In the genomic region with DNA sequence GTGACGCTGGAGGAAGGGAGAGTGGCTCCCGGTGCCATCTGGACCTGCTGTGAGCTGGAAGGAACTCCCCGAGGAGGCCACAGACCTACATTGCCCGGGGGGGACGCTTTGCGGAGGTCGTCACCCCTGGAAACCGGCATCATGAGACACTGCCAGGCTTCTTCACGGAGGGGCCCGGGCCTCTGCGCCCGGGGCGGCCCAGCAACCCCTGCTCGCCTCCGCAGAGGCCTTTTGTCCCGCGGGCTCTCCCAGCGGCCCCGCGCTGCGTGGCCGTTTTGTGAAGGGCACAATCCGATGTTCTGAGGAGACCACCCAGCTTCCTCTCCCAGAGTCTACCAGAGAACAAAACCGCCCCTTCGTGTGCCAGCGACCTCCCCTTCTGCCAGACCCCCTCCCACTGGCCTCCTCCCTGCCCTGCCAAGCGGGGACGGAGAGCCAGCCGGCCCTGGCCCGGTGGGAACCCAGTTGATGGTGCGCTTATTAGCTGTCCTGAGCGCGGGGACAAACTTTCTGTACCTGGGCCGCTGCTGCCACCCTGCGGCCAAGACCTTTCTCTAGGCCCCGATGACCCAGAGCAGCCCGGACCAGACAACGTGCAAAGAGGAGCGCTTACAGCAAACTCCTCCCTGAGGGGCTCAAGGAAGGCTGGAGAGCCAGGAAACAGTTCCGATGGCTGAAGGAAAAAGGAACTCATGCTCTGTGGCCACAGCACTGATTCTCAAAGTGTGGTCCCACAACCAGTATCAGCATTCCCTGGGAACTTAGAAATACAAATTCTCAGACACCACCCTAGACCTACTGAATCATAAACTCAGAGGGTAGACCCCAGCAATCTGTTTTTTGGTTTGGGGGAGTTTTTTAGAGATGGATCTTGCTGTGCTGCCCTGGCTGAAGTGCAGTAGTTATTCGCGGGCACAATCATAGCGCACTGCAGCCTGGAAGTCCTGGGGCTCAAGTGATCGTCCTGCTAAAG, we compare ENCODE assay signal across 8 cellular contexts.
DNase-seq lines count a peak whose midpoint lies in the region; ATAC-seq, FAIRE-seq and TF ChIP-seq lines count a peak whose summit lies in the region.

No MANE protein-coding gene starts in this region.

- no peaks in the 10 kb centered on the region for H4K20me1 ChIP-seq in SK-N-SH (ENCODE audit: insufficient read depth)

- CTCF ChIA-PET in SK-N-SH (lab: Yijun Ruan, JAX): interaction anchor here (0.6 to 9.4 kb wide), 27 partner anchors 9 to 551 kb away, joined by 3 to 123 read pairs (median 3); no protein-coding TSS in a partner anchor

- peak; percentile 78 for DNase-seq in EL
- DNase-seq in HL-60 (ENCODE audit: low read depth in 1 of 2, low spot score in 1 of 2): peak in 1 of 2 experiments; percentile 78
- peak; percentile 82 for DNase-seq in SK-N-SH
- peak; percentile 14 to 24 for DNase-seq in cerebellar nuclear complex (lab: John Stamatoyannopoulos, UW)
- peak; percentile 88 for DNase-seq in kidney
- peak; percentile 92 for DNase-seq in spleen
- no peak for DNase-seq in NCI-H2081 treated with DMSO at 0.1 percent for 48 hours (lab: John Stamatoyannopoulos, UW)

- H3K9me3 ChIP-seq in SK-N-SH: no peaks in the 10 kb centered on the region
- no peaks in the 10 kb centered on the region for H3K9me3 ChIP-seq in kidney (ENCODE audit: control insufficient read depth in 1 of 2, low read length in 2 of 2)
- no peaks in the 10 kb centered on the region for H3K9me3 ChIP-seq in spleen

- H3K79me2 ChIP-seq in SK-N-SH (ENCODE audit: insufficient read depth): no peaks in the 10 kb centered on the region

- no peak overlapping the region for H2AFZ ChIP-seq in SK-N-SH (ENCODE audit: low read depth)

- H3K4me2 ChIP-seq in SK-N-SH: peak overlapping the region; percentile 62; the same call in 1 of the 2 replicates

- H3K27ac ChIP-seq in HL-60 (replicated peaks) (no peak overlapping the region), SK-N-SH (ENCODE audit: low read depth in 2 of 2, low read length in 1 of 2) (no peak overlapping the region), kidney (ENCODE audit: low read depth in 2 of 2, low read length in 2 of 2) (no peak overlapping the region), spleen (peak overlapping the region in 1 of 8 donors; percentile 26)

- peaks cover 4% of the 10 kb centered on the region for H3F3A ChIP-seq in SK-N-SH (replicated peaks; ENCODE audit: insufficient read depth)

- H3K36me3 ChIP-seq in SK-N-SH (replicated peaks in 1 of 2; ENCODE audit: control insufficient read depth in 1 of 2, insufficient read depth in 2 of 2, low read length in 1 of 2): no peaks in the 10 kb centered on the region
- no peaks in the 10 kb centered on the region for H3K36me3 ChIP-seq in kidney (ENCODE audit: control insufficient read depth in 1 of 2, insufficient read depth in 2 of 2, low read length in 2 of 2)
- H3K36me3 ChIP-seq in spleen: no peaks in the 10 kb centered on the region

- 26% methylated on average over 17 of the region's 44 CpGs for WGBS in SK-N-SH (ENCODE audit: low lambda C conversion rate)
- 16 to 30% (median 19%) methylated on average over 23 to 44 of the region's 44 CpGs for WGBS in spleen, 5 donors

- peaks cover 0 to 3% of the 10 kb centered on the region in 2 experiments; a peak in 1 of 4 replicates for H3K4me1 ChIP-seq in SK-N-SH (ENCODE audit: control insufficient read depth in 1 of 2, insufficient read depth in 2 of 2, low read depth in 1 of 2, low read length in 1 of 2)
- peaks cover 0 to 10% of the 10 kb centered on the region in 2 donors for H3K4me1 ChIP-seq in kidney (ENCODE audit: control insufficient read depth in 1 of 2, insufficient read depth in 1 of 2, low read depth in 1 of 2, low read length in 2 of 2)
- peaks cover 5 to 51% (median 29%) of the 10 kb centered on the region in 6 donors for H3K4me1 ChIP-seq in spleen

- FAIRE-seq in kidney (lab: Jason Lieb, UNC): no peak

- TF ChIP-seq CTCF in HL-60 (IDR thresholded peaks at IDR 0.05; ENCODE audit: insufficient read depth, low read length) (peak; percentile 62), SK-N-SH (IDR thresholded peaks at IDR 0.05) (peak; percentile 65), kidney (IDR thresholded peaks at IDR 0.05; ENCODE audit: borderline replicate concordance, extremely low read depth, insufficient read depth) (peak; percentile 61), spleen (IDR thresholded peaks at IDR 0.05 in 8 of 11, conservative IDR thresholded peaks at IDR 0.05 in 3 of 11) (peak; percentile 32 to 77 (median 65))

- no peak for TF ChIP-seq POLR2A in spleen (IDR thresholded peaks at IDR 0.05)

- peak; percentile 64 for ATAC-seq in GM21381 (IDR thresholded peaks at IDR 0.05; ENCODE audit: unreplicated experiment)

- H3K27me3 ChIP-seq in HL-60 (ENCODE audit: insufficient read depth, poor library complexity, severe bottlenecking) (no peaks in the 10 kb centered on the region), SK-N-SH (ENCODE audit: insufficient read depth) (peaks cover 10% of the 10 kb centered on the region; the same call in 1 of the 2 replicates), spleen (replicated peaks in 1 of 7) (peaks cover 0 to 16% (median 5%) of the 10 kb centered on the region in 7 donors)

- TF ChIP-seq EP300 in SK-N-SH (IDR thresholded peaks at IDR 0.05; ENCODE audit: borderline replicate concordance in 1 of 2, low read depth in 1 of 2, low read length in 1 of 2): no peak

- POLR2A ChIA-PET in SK-N-SH (lab: Yijun Ruan, JAX): no interaction called here

- peak; percentile 82 for TF ChIP-seq RAD21 in SK-N-SH (IDR thresholded peaks at IDR 0.05; ENCODE audit: low read length)

- H3K4me3 ChIP-seq in HL-60 (replicated peaks; ENCODE audit: insufficient read depth, low read length) (peak overlapping the region; percentile 19), SK-N-SH (ENCODE audit: low read depth in 2 of 2, low read length in 1 of 2) (peak overlapping the region; percentile 19 to 56; a peak in 2 of 4 replicates), kidney (ENCODE audit: low read length in 2 of 2) (peak overlapping the region in 1 of 2 donors; percentile 21), spleen (peak overlapping the region in 4 of 8 donors; percentile 15 to 60 (median 26))

- H3K9ac ChIP-seq in SK-N-SH (no peak overlapping the region), kidney (ENCODE audit: low read length in 2 of 2) (no peak overlapping the region)

- intact Hi-C loops in kidney (cut with DNase I) (no loop called here), spleen (cut with DNase I; ENCODE audit: low total_unique reads) (loop anchor here (10.0 kb wide), 1 partner anchor 278 kb away; no protein-coding TSS in a partner anchor)

- H3K9me2 ChIP-seq in SK-N-SH: no peaks in the 10 kb centered on the region

TF ChIP-seq in SK-N-SH, 30 proteins besides CTCF, POLR2A, EP300 and RAD21:
- TF ChIP-seq SMC3 (IDR thresholded peaks at IDR 0.05; ENCODE audit: low read depth, low read length): peak; percentile 61; the same call in 1 of the 2 replicates
- TF ChIP-seq, protein P1, sequence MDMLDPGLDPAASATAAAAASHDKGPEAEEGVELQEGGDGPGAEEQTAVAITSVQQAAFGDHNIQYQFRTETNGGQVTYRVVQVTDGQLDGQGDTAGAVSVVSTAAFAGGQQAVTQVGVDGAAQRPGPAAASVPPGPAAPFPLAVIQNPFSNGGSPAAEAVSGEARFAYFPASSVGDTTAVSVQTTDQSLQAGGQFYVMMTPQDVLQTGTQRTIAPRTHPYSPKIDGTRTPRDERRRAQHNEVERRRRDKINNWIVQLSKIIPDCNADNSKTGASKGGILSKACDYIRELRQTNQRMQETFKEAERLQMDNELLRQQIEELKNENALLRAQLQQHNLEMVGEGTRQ (IDR thresholded peaks at IDR 0.05; ENCODE audit: borderline replicate concordance, low read depth, low read length): no peak
